8 cellular contexts compared by ENCODE assay signal in genomic region chr1:155745284-155746228, GRCh38. TPM values are rescaled to one million over a fixed set of nuclear protein-coding genes. Genes with fewer than 3 reads are reported as not detected.
DNase-seq lines count a peak whose midpoint lies in the region; ATAC-seq and TF ChIP-seq lines count a peak whose summit lies in the region.
"Not testable (repeated sequence)": the region's sequence is repeated elsewhere in the genome, so short reads cannot be mapped to it uniquely, and the experiment has no call there.

No MANE protein-coding gene starts in this region.

- H3K27me3 Mint-ChIP-seq in WTC11 (ENCODE audit: low read depth): not testable (repeated sequence)

- not testable (repeated sequence) for H3K27me3 ChIP-seq in spleen (replicated peaks in 1 of 7)

- peak overlapping the region; percentile 53 to 84 (median 73) for H3K4me3 ChIP-seq in spleen

- POLR2A ChIA-PET in WTC11 (lab: Charles Lee): not testable (repeated sequence)

- not testable (repeated sequence) for TF ChIP-seq CTCF in WTC11 (IDR thresholded peaks at IDR 0.05)
- TF ChIP-seq CTCF in spleen (IDR thresholded peaks at IDR 0.05 in 8 of 11, conservative IDR thresholded peaks at IDR 0.05 in 3 of 11): peak in 2 of 11 experiments; percentile 21 to 26

- not testable (repeated sequence) for H3K9me3 Mint-ChIP-seq in WTC11

- H3K4me1 ChIP-seq in spleen: not testable (repeated sequence)

- peak overlapping the region; percentile 52 for H3K27ac ChIP-seq in caudate nucleus (ENCODE audit: low read depth, low read length)
- H3K27ac ChIP-seq in spleen: peak overlapping the region; percentile 70 to 89 (median 83)

- peak; percentile 86 for TF ChIP-seq POLR2A in GM18951 (IDR thresholded peaks at IDR 0.05; ENCODE audit: extremely low read depth, insufficient read depth, insufficient read length)
- TF ChIP-seq POLR2A in spleen (IDR thresholded peaks at IDR 0.05): peak in 2 of 3 donors; percentile 31 to 32

- not testable (repeated sequence) for H3K4me1 Mint-ChIP-seq in WTC11

- H3K36me3 ChIP-seq in spleen: peaks cover 0 to 23% (median 10%) of the 10 kb centered on the region in 6 donors

- in situ Hi-C loops in GM18951 (cut with MboI; ENCODE audit: low sequenced_read_pairs, unreplicated experiment): not testable (repeated sequence)

- peak overlapping the region; percentile 41; the same call in 1 of the 2 replicates for H3K27ac Mint-ChIP-seq in WTC11

- ATAC-seq in HG03175 (IDR thresholded peaks at IDR 0.05; ENCODE audit: unreplicated experiment): peak; percentile 89
- peak; percentile 97 for ATAC-seq in WTC11

- intact Hi-C loops in spleen (cut with DNase I; ENCODE audit: low total_unique reads): not testable (repeated sequence)

- peak; percentile 88 for DNase-seq in AG08396 (ENCODE audit: low spot score)
- peak; percentile 95 for DNase-seq in NCI-H2227 treated with DMSO at 0.1 percent for 48 hours (lab: John Stamatoyannopoulos, UW)
- peak; percentile 90 for DNase-seq in WTC11 (ENCODE audit: low spot score)
- peak; percentile 24 to 98 (median 91) for DNase-seq in caudate nucleus (lab: John Stamatoyannopoulos, UW)
- DNase-seq in inferior parietal cortex (ENCODE audit: extremely low spot score): peak; percentile 95
- DNase-seq in spleen: peak; percentile 95

- not testable (repeated sequence) for H3K9me3 ChIP-seq in spleen

- H3K36me3 Mint-ChIP-seq in WTC11: peaks cover 13% of the 10 kb centered on the region; the same call in 1 of the 2 replicates

- 0 to 1% (median 0%) methylated on average over 28 to 47 of the region's 77 CpGs for WGBS in spleen, 5 donors

- CTCF ChIA-PET in WTC11 (lab: Charles Lee): not testable (repeated sequence)

- peak overlapping the region; percentile 91 for H3K4me3 Mint-ChIP-seq in WTC11

TF ChIP-seq in WTC11, 78 proteins besides CTCF, POLR2A, EP300 and RAD21:
- TF ChIP-seq SP1 (CRISPR knock-in tag; conservative IDR thresholded peaks at IDR 0.05) (peak; percentile 46; the same call in 1 of the 2 replicates), ETV6 (CRISPR knock-in tag; IDR thresholded peaks at IDR 0.05) (0 out of 2 replicates have a peak, but pooled peaks have one; percentile 19), FOXK1 (CRISPR knock-in tag; IDR thresholded peaks at IDR 0.05) (0 out of 2 replicates have a peak, but pooled peaks have one; percentile 47), GABPB1 (CRISPR knock-in tag; IDR thresholded peaks at IDR 0.05) (peak; percentile 52), FOXP1 (CRISPR knock-in tag; IDR thresholded peaks at IDR 0.05; ENCODE audit: borderline replicate concordance) (peak; percentile 39; the same call in 1 of the 2 replicates), NFYB (CRISPR knock-in tag; conservative IDR thresholded peaks at IDR 0.05; ENCODE audit: low read depth) (peak; percentile 72)
- TF ChIP-seq, protein P1, sequence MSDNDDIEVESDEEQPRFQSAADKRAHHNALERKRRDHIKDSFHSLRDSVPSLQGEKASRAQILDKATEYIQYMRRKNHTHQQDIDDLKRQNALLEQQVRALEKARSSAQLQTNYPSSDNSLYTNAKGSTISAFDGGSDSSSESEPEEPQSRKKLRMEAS (CRISPR knock-in tag; IDR thresholded peaks at IDR 0.05): peak; percentile 52

RNA-seq across cellular contexts. Expression of gene DAP3, which starts 56.7 kb away (rescaled TPM):
- total RNA-seq in WTC11 (2021) (107 to 125 TPM (median 109 TPM) in 3 replicates), spleen (100 to 1,000 TPM in 4 of 7 donors, 10 to 100 TPM in 3; 87.3 to 150 (median 100) TPM)
- polyA plus RNA-seq in spleen: 100 to 1,000 TPM in 1 of 3 donors, 10 to 100 TPM in 2; 90.4 to 135 (median 98.6) TPM

RNA-seq across cellular contexts. Expression of gene YY1AP1, which starts 57.0 kb away (rescaled TPM):
- total RNA-seq in WTC11 (2021): 41.8 to 45.0 TPM (median 41.8 TPM) in 3 replicates
- 100 to 1,000 TPM in 2 of 7 donors, 10 to 100 TPM in 5; 73.8 to 145 (median 87.4) TPM for total RNA-seq in spleen
- polyA plus RNA-seq in spleen: 10 to 100 TPM; 21.9 to 35.6 (median 34.2) TPM

Comparison
In these comparisons a context has a peak if more than half of its experiments do, and no peak if none do; other contexts are left out.
1. Peak in every context shown above with its lines: DNase-seq, ATAC-seq, H3K4me3 ChIP-seq and H3K27ac ChIP-seq.